In genomic region chr15:98648654-98649537, GRCh38 we compare ENCODE assay signal across 1 cellular context.
TF ChIP-seq lines count a peak whose summit lies in the region.

No MANE protein-coding gene starts in this region.

TF ChIP-seq in endothelial cell of umbilical vein, 7 proteins besides CTCF, POLR2A, EP300 and RAD21 (continued from another document):
- TF ChIP-seq JUN (IDR thresholded peaks at IDR 0.05; ENCODE audit: borderline replicate concordance, insufficient read depth, insufficient read length, low read depth) (no peak), GATA2 (IDR thresholded peaks at IDR 0.05; ENCODE audit: insufficient read depth, insufficient read length, low read depth, low read length) (no peak), POLR2AphosphoS5 (IDR thresholded peaks at IDR 0.05; ENCODE audit: insufficient read depth, low read depth, low read length) (no peak), EZH2 (IDR thresholded peaks at IDR 0.05; ENCODE audit: borderline replicate concordance, low read depth, low read length, severe bottlenecking) (no peak)
